8 cellular contexts compared by ENCODE assay signal in the genomic region with DNA sequence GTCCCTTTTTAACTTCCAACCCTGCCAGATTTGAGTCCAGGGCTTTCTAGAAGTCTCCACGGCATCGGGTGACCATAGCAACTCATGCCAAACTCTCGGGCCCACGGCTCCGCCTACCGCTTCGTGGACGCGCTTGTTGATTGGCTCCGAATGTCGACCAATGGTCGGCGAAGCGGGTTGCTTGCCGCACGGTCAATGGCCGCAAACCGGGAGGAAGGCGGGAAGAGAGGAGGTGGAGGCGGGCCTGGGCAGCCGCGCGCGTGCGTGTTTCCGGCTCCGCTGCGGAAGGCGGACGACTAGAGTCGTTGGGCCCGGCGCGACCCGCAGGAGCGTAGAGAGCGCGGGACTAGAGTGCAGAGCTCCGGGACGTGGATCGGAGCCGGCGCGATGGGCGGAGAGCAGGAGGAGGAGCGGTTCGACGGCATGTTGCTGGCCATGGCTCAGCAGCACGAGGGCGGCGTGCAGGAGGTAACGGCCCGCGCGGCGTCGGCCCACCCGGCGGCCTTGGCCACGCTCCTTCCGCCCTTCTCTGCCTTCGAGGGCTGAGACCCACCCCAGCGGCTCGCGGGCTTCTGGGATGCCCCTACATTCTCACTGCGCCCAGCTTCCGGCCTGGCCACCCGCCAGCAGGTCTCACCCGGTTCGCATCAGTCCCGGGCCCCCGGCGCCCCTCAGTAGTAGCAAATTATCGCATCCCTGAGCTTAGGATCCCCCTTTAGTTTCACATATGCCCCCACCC. TPM values are rescaled to one million over a fixed set of nuclear protein-coding genes. Genes with fewer than 3 reads are reported as not detected.
DNase-seq lines count a peak whose midpoint lies in the region; ATAC-seq and TF ChIP-seq lines count a peak whose summit lies in the region.

TSS of gene NUDC (plus strand) at position 282 of the 739 bp plus-strand sequence. CDS start at position 388, 106 bp downstream.

- peaks cover 9% of the 10 kb centered on the region for H3K36me3 Mint-ChIP-seq in activated naive CD8-positive, alpha-beta T cell treated with anti-CD3 and anti-CD28 coated beads, Interleukin-2, amount 10 ng/mL, durations not matched to agents 7 days and 5 days
- no peaks in the 10 kb centered on the region for H3K36me3 Mint-ChIP-seq in glutamatergic neuron (ENCODE audit: unreplicated experiment)

- H2AFZ ChIP-seq in SU-DHL-6 (ENCODE audit: low read depth, low read length, severe bottlenecking) (peak within 1 kb of the TSS; percentile 98), osteoblast (ENCODE audit: low read length) (peak within 1 kb of the TSS; percentile 85)

- H3K27ac Mint-ChIP-seq in activated naive CD8-positive, alpha-beta T cell treated with anti-CD3 and anti-CD28 coated beads, Interleukin-2, amount 10 ng/mL, durations not matched to agents 7 days and 5 days: peak within 1 kb of the TSS; percentile 91
- H3K27ac Mint-ChIP-seq in glutamatergic neuron (ENCODE audit: unreplicated experiment): peak within 1 kb of the TSS; percentile 64

- H3K27me3 ChIP-seq in SU-DHL-6 (ENCODE audit: low read length) (no peaks in the 10 kb centered on the region), osteoblast (ENCODE audit: insufficient read depth, low read length) (no peaks in the 10 kb centered on the region), thoracic aorta (replicated peaks; ENCODE audit: insufficient read depth) (no peaks in the 10 kb centered on the region)

- H3K36me3 ChIP-seq in SU-DHL-6 (ENCODE audit: low read length): peaks cover 8% of the 10 kb centered on the region
- H3K36me3 ChIP-seq in osteoblast (ENCODE audit: insufficient read depth, low read length): peaks cover 25% of the 10 kb centered on the region
- H3K36me3 ChIP-seq in thoracic aorta: peaks cover 18% of the 10 kb centered on the region

- POLR2A ChIA-PET in activated naive CD8-positive, alpha-beta T cell treated with anti-CD3 and anti-CD28 coated beads, Interleukin-2, amount 10 ng/mL, durations not matched to agents 7 days and 5 days (lab: Charles Lee): interaction anchor here (0.7 to 2.4 kb wide), 9 partner anchors 10 to 177 kb away, joined by 3 to 14 read pairs (median 4); partner anchors contain the start of genes GPATCH3, GPN2 and PIGV

- H3K9me2 ChIP-seq in SU-DHL-6 (replicated peaks; ENCODE audit: insufficient read depth, low read length): no peaks in the 10 kb centered on the region

- peak within 1 kb of the TSS; percentile 88 for H3K9ac ChIP-seq in SU-DHL-6 (ENCODE audit: low read length)

- H3K27me3 Mint-ChIP-seq in activated naive CD8-positive, alpha-beta T cell treated with anti-CD3 and anti-CD28 coated beads, Interleukin-2, amount 10 ng/mL, durations not matched to agents 7 days and 5 days: no peaks in the 10 kb centered on the region
- H3K27me3 Mint-ChIP-seq in glutamatergic neuron (ENCODE audit: unreplicated experiment): peaks cover 3% of the 10 kb centered on the region

- H3K9me3 ChIP-seq in SU-DHL-6 (ENCODE audit: insufficient read depth, low read length) (no peaks in the 10 kb centered on the region), osteoblast (ENCODE audit: low read depth, low read length) (no peaks in the 10 kb centered on the region), thoracic aorta (no peaks in the 10 kb centered on the region)

- peak; percentile 97 for ATAC-seq in HG02678 (IDR thresholded peaks at IDR 0.05; ENCODE audit: unreplicated experiment)
- peak; percentile 97 for ATAC-seq in activated naive CD8-positive, alpha-beta T cell treated with anti-CD3 and anti-CD28 coated beads, Interleukin-2, amount 10 ng/mL, durations not matched to agents 7 days and 5 days (ENCODE audit: low read depth)
- ATAC-seq in thoracic aorta (ENCODE audit: insufficient number of reproducible peaks, low FRiP score, low read depth): peak; percentile 93

- TF ChIP-seq POLR2A in GM10847 (IDR thresholded peaks at IDR 0.05; ENCODE audit: extremely low read depth, insufficient read length): peak; percentile 82

- H3K9me3 Mint-ChIP-seq in activated naive CD8-positive, alpha-beta T cell treated with anti-CD3 and anti-CD28 coated beads, Interleukin-2, amount 10 ng/mL, durations not matched to agents 7 days and 5 days: no peaks in the 10 kb centered on the region
- peaks cover 3% of the 10 kb centered on the region for H3K9me3 Mint-ChIP-seq in glutamatergic neuron (ENCODE audit: unreplicated experiment)

- DNase-seq in NCI-H128 (lab: John Stamatoyannopoulos, UW; ENCODE audit: unreplicated experiment) (peak; percentile 99), glutamatergic neuron (peak; percentile 96), osteoblast (ENCODE audit: insufficient read length, low spot score, missing footprints) (peak; percentile 98), thoracic aorta (ENCODE audit: low spot score) (peak; percentile 87)
- peak; percentile 96 for DNase-seq in activated naive CD8-positive, alpha-beta T cell treated with anti-CD3 and anti-CD28 coated beads, Interleukin-2, amount 10 ng/mL, durations not matched to agents 7 days and 5 days

- H3K79me2 ChIP-seq in SU-DHL-6 (ENCODE audit: insufficient read depth, low read length): peaks cover 37% of the 10 kb centered on the region
- H3K79me2 ChIP-seq in osteoblast (ENCODE audit: insufficient read depth, low read length): peaks cover 38% of the 10 kb centered on the region

- H3K4me1 Mint-ChIP-seq in activated naive CD8-positive, alpha-beta T cell treated with anti-CD3 and anti-CD28 coated beads, Interleukin-2, amount 10 ng/mL, durations not matched to agents 7 days and 5 days: peaks cover 24% of the 10 kb centered on the region
- H3K4me1 Mint-ChIP-seq in glutamatergic neuron (ENCODE audit: low read depth, unreplicated experiment): peaks cover 4% of the 10 kb centered on the region

- H3F3A ChIP-seq in SU-DHL-6 (ENCODE audit: insufficient read depth): no peaks in the 10 kb centered on the region

- peak within 1 kb of the TSS; percentile 91 for H3K4me3 Mint-ChIP-seq in activated naive CD8-positive, alpha-beta T cell treated with anti-CD3 and anti-CD28 coated beads, Interleukin-2, amount 10 ng/mL, durations not matched to agents 7 days and 5 days
- peak within 1 kb of the TSS; percentile 90 for H3K4me3 Mint-ChIP-seq in glutamatergic neuron (ENCODE audit: unreplicated experiment)

- H3K4me1 ChIP-seq in osteoblast (ENCODE audit: insufficient read depth, low read length) (peaks cover 19% of the 10 kb centered on the region), thoracic aorta (ENCODE audit: control insufficient read depth in 1 of 2, low read depth in 2 of 2) (peaks cover 6 to 17% of the 10 kb centered on the region in 2 donors)

- peak within 1 kb of the TSS; percentile 45 for H3K27ac ChIP-seq in SU-DHL-6 (ENCODE audit: low read depth, low read length)
- peak within 1 kb of the TSS; percentile 74 for H3K27ac ChIP-seq in osteoblast (ENCODE audit: low read depth, low read length)
- peak within 1 kb of the TSS; percentile 67 to 81 for H3K27ac ChIP-seq in thoracic aorta

- H3K4me2 ChIP-seq in SU-DHL-6 (ENCODE audit: low read depth, low read length, poor library complexity, severe bottlenecking) (peak within 1 kb of the TSS; percentile 91), osteoblast (ENCODE audit: insufficient read depth, low read length) (peak within 1 kb of the TSS; percentile 96)

- peak within 1 kb of the TSS; percentile 90 for H3K4me3 ChIP-seq in SU-DHL-6 (ENCODE audit: insufficient read depth, low read length, poor library complexity, severe bottlenecking)
- H3K4me3 ChIP-seq in osteoblast (ENCODE audit: insufficient read depth, low read length): peak within 1 kb of the TSS; percentile 86
- H3K4me3 ChIP-seq in thoracic aorta: peak within 1 kb of the TSS; percentile 73

- H4K20me1 ChIP-seq in SU-DHL-6 (ENCODE audit: low read depth, low read length) (no peaks in the 10 kb centered on the region), osteoblast (ENCODE audit: insufficient read depth, low read length) (peaks cover 17% of the 10 kb centered on the region)

- TF ChIP-seq CTCF in SU-DHL-6 (IDR thresholded peaks at IDR 0.05; ENCODE audit: insufficient read depth, low read length, poor library complexity, severe bottlenecking): no peak
- TF ChIP-seq CTCF in glutamatergic neuron (IDR thresholded peaks at IDR 0.05; ENCODE audit: partially characterized antibody, unreplicated experiment): no peak
- TF ChIP-seq CTCF in osteoblast (IDR thresholded peaks at IDR 0.05; ENCODE audit: extremely low read depth, low read depth, low read length): no peak
- no peak for TF ChIP-seq CTCF in thoracic aorta (IDR thresholded peaks at IDR 0.05)

RNA-seq across cellular contexts. Expression of gene NUDC, which starts in this region (rescaled TPM):
- 10 to 100 TPM; 59.0 to 59.1 TPM for total RNA-seq in activated naive CD8-positive, alpha-beta T cell treated with anti-CD3 and anti-CD28 coated beads, Interleukin-2, amount 10 ng/mL, durations not matched to agents 7 days and 5 days
- total RNA-seq in glutamatergic neuron (ENCODE audit: unreplicated experiment) (53.2 TPM), osteoblast (15.9 and 17.4 TPM in 2 replicates), thoracic aorta (10 to 100 TPM; 36.8 to 56.4 TPM)

Comparison
In these comparisons a context has a peak if more than half of its experiments do, and no peak if none do; other contexts are left out.
1. Peak in every context shown above with its lines: DNase-seq, ATAC-seq, H3K4me3 ChIP-seq and H3K27ac ChIP-seq.